ENCODE assay signal across 8 cellular contexts in genomic region chr10:133357293-133358151, GRCh38. TPM values are rescaled to one million over a fixed set of nuclear protein-coding genes. Genes with fewer than 3 reads are reported as not detected.
A peak's percentile ranks its signal among the peaks of the same experiment; 100 is the strongest.
DNase-seq lines count a peak whose midpoint lies in the region; ATAC-seq, FAIRE-seq and TF ChIP-seq lines count a peak whose summit lies in the region.

TSS of gene FUOM (minus strand) at chr10:133358019. CDS start at chr10:133358007, 12 bp downstream.

- peaks cover 6% of the 10 kb centered on the region for H3K4me1 Mint-ChIP-seq in activated T-helper 17 cell treated with anti-CD3 and anti-CD28 coated beads, Interleukin-2, amount 50 U/mL, for 72 hours

- peak; percentile 59 for DNase-seq in NCI-H748 (lab: John Stamatoyannopoulos, UW; ENCODE audit: unreplicated experiment)
- no peak for DNase-seq in NCI-H748 treated with DMSO at 0.1 percent for 48 hours (lab: John Stamatoyannopoulos, UW)
- DNase-seq in OCI-M1 (lab: John Stamatoyannopoulos, UW) = peak; percentile 91
- DNase-seq in frontal cortex (ENCODE audit: low spot score in 2 of 2) = peak; percentile 79 to 96
- peak; percentile 58 to 73 (median 61) for DNase-seq in ovary
- peak; percentile 89 for DNase-seq in upper lobe of right lung

- TF ChIP-seq EP300 in ovary (IDR thresholded peaks at IDR 0.05) = no peak

- H3K27ac ChIP-seq in ovary (peak within 1 kb of the TSS; percentile 49 to 64), upper lobe of right lung (peak within 1 kb of the TSS; percentile 75)

- intact Hi-C loops in ovary (cut with DNase I) = no loop called here
- intact Hi-C loops in upper lobe of right lung (cut with DNase I) = no loop called here

- TF ChIP-seq POLR2A in ovary (IDR thresholded peaks at IDR 0.05) = no peak

- peak within 1 kb of the TSS; percentile 53 for H3K4me3 Mint-ChIP-seq in activated T-helper 17 cell treated with anti-CD3 and anti-CD28 coated beads, Interleukin-2, amount 50 U/mL, for 72 hours

- FAIRE-seq in frontal cortex (lab: Jason Lieb, UNC) = no peak

- H3K27me3 ChIP-seq in ovary (no peaks in the 10 kb centered on the region), upper lobe of right lung (no peaks in the 10 kb centered on the region)

- peak within 1 kb of the TSS; percentile 49 for H3K4me3 ChIP-seq in ovary
- peak within 1 kb of the TSS; percentile 68 for H3K4me3 ChIP-seq in upper lobe of right lung

- H3K36me3 Mint-ChIP-seq in activated T-helper 17 cell treated with anti-CD3 and anti-CD28 coated beads, Interleukin-2, amount 50 U/mL, for 72 hours (ENCODE audit: low read depth) = peaks cover 10% of the 10 kb centered on the region

- no peaks in the 10 kb centered on the region for H3K27me3 Mint-ChIP-seq in activated T-helper 17 cell treated with anti-CD3 and anti-CD28 coated beads, Interleukin-2, amount 50 U/mL, for 72 hours

- no peaks in the 10 kb centered on the region for H3K9me3 Mint-ChIP-seq in activated T-helper 17 cell treated with anti-CD3 and anti-CD28 coated beads, Interleukin-2, amount 50 U/mL, for 72 hours

- TF ChIP-seq CTCF in ovary (IDR thresholded peaks at IDR 0.05) = no peak
- no peak for TF ChIP-seq CTCF in upper lobe of right lung (IDR thresholded peaks at IDR 0.05)

- ATAC-seq in HG02981 (IDR thresholded peaks at IDR 0.05; ENCODE audit: unreplicated experiment) (peak; percentile 76), upper lobe of right lung (peak; percentile 87)
- peak; percentile 87 for ATAC-seq in activated T-helper 17 cell treated with anti-CD3 and anti-CD28 coated beads, Interleukin-2, amount 50 U/mL, for 72 hours (replicated peaks)

- H3K36me3 ChIP-seq in ovary (no peaks in the 10 kb centered on the region), upper lobe of right lung (peaks cover 6% of the 10 kb centered on the region)

- 1 to 4% (median 2%) methylated on average over 59 to 82 of the region's 82 CpGs for WGBS in ovary, 3 donors

- peaks cover 7% of the 10 kb centered on the region for H3K4me1 ChIP-seq in ovary (ENCODE audit: insufficient read depth)
- H3K4me1 ChIP-seq in upper lobe of right lung = peaks cover 11% of the 10 kb centered on the region

- H3K27ac Mint-ChIP-seq in activated T-helper 17 cell treated with anti-CD3 and anti-CD28 coated beads, Interleukin-2, amount 50 U/mL, for 72 hours = no peak within 1 kb of the TSS

- H3K9me3 ChIP-seq in ovary = no peaks in the 10 kb centered on the region
- H3K9me3 ChIP-seq in upper lobe of right lung = no peaks in the 10 kb centered on the region

RNA-seq across cellular contexts. Expression of gene FUOM, which starts in this region (rescaled TPM):
- total RNA-seq in activated T-helper 17 cell treated with anti-CD3 and anti-CD28 coated beads, Interleukin-2, amount 50 U/mL, for 72 hours = 10 to 100 TPM; 13.8 to 21.9 TPM
- 6.9 TPM for total RNA-seq in frontal cortex
- 10 to 100 TPM in 6 of 7 donors, 1 to 10 TPM in 1; 9.2 to 26.3 (median 17.1) TPM for total RNA-seq in ovary
- 10 to 100 TPM in 1 of 2 donors, 1 to 10 TPM in 1; 1.2 to 14.8 TPM for polyA plus RNA-seq in ovary
- 21.2 TPM for total RNA-seq in upper lobe of right lung
